12 cellular contexts compared by ENCODE assay signal in the genomic region with DNA sequence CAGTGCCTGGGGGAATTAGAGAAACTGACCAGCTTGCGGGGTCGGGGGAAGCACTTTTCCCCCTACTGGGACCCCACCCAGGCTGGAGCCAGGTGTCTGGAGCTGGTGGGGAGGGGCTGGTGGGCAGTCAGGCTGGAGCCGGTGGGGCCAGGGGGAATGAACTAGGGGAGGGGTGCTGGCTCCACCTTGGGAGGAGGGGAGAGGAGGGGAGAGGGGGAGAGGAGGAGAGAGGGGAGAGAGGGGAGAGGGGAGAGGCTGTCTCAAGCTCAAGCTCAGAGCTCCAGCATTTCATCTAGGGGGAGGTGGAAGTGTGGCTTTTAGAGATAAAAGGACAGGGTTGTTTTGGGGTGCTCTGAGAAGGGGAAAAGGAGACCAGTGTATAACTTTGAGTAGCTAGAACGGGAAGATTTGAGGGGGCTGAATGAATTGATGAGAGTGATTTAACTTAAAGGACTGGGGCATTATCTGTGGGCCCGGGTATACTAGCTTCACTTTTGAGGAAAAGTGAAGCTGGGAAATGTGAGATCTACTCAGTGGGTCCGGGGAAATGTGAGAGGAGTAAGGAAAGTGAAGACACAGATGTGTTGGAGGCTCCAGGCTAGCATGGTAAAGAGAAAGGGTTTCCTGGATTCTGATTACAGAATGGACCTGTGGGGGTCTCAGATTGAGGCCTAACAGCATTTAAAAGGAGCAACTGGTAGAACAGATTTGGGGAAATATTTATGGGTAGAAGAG. TPM values are rescaled to one million over a fixed set of nuclear protein-coding genes. Genes with fewer than 3 reads are reported as not detected.
DNase-seq lines count a peak whose midpoint lies in the region; ATAC-seq and TF ChIP-seq lines count a peak whose summit lies in the region.
"Had no signal": no experiment of that assay in that cellular context is flagged by ENCODE, and none has a peak within 500 bp of the region (broad histone marks: within the 10 kb centered on the region; RNA-seq: fewer than 3 reads in every experiment).

No MANE protein-coding gene starts in this region.

- POLR2A ChIA-PET in WTC11 (lab: Charles Lee), result interaction anchor here (1.5 kb wide), 2 partner anchors 33 to 43 kb away, joined by 4 to 9 read pairs; a partner anchor contains a TSS

- peak overlapping the region; percentile 21; the same call in 1 of the 2 replicates for H3K27ac Mint-ChIP-seq in WTC11

- H3K4me1 Mint-ChIP-seq in WTC11, result peaks cover 49% of the 10 kb centered on the region

- peaks cover 35% of the 10 kb centered on the region for H3K27me3 Mint-ChIP-seq in WTC11 (ENCODE audit: low read depth)

- H3K4me3 Mint-ChIP-seq in WTC11, result peak overlapping the region; percentile 90

- no peak for DNase-seq in H7
- DNase-seq in WTC11 (ENCODE audit: low spot score), result peak; percentile 59
- DNase-seq in psoas muscle, result no peak
- DNase-seq in NCI-H2171 (lab: John Stamatoyannopoulos, UW), result no peak
- DNase-seq in RKO (ENCODE audit: low spot score), result no peak
- DNase-seq: activated effector memory CD4-positive, alpha-beta T cell treated with Interleukin-2 at 50 U/mL for 16 hours; DND-41; NCI-H1930; T-helper 1 cell had no signal

- peak overlapping the region; percentile 72 for H3K27ac ChIP-seq in psoas muscle

- peaks cover 44% of the 10 kb centered on the region for H3K27me3 ChIP-seq in H7 (ENCODE audit: control insufficient read depth, insufficient read depth, low read length)
- H3K27me3 ChIP-seq in psoas muscle (ENCODE audit: insufficient read depth in 3 of 3, low read length in 2 of 3), result peaks cover 0 to 31% (median 0%) of the 10 kb centered on the region in 3 donors

- no peaks in the 10 kb centered on the region for H3K9me3 Mint-ChIP-seq in WTC11

- intact Hi-C loops in psoas muscle (cut with DNase I), result no loop called here

- peaks cover 1% of the 10 kb centered on the region for H3K36me3 ChIP-seq in H7 (replicated peaks; ENCODE audit: control insufficient read depth, insufficient read depth, low read length)
- peaks cover 0 to 36% of the 10 kb centered on the region in 2 donors for H3K36me3 ChIP-seq in psoas muscle (ENCODE audit: insufficient read depth in 1 of 2, low read depth in 1 of 2)

- CTCF ChIA-PET in WTC11 (lab: Charles Lee), result interaction anchor here (0.5 to 12.9 kb wide), 17 partner anchors 16 to 193 kb away, joined by 3 to 164 read pairs (median 5); a partner anchor contains a TSS

- WGBS in psoas muscle, 3 donors, result 22 to 37% (median 27%) methylated on average over 5 to 6 of the region's 6 CpGs

- no peaks in the 10 kb centered on the region for H3K9me3 ChIP-seq in psoas muscle

- TF ChIP-seq CTCF in WTC11 (IDR thresholded peaks at IDR 0.05) (no peak), psoas muscle (IDR thresholded peaks at IDR 0.05) (no peak)

- peaks cover 31% of the 10 kb centered on the region for H3K4me1 ChIP-seq in psoas muscle

- H3K4me3 ChIP-seq in H7 (ENCODE audit: insufficient read depth, low read depth, low read length), result peak overlapping the region; percentile 22; the same call in 1 of the 2 replicates
- peak overlapping the region; percentile 30 for H3K4me3 ChIP-seq in iPS-11a (ENCODE audit: low read depth, low read length)
- peak overlapping the region; percentile 74 for H3K4me3 ChIP-seq in psoas muscle

- peaks cover 16% of the 10 kb centered on the region for H3K36me3 Mint-ChIP-seq in WTC11

- ATAC-seq in WTC11, result peak; percentile 11
- no peak for ATAC-seq in psoas muscle
- ATAC-seq in GM18870 (IDR thresholded peaks at IDR 0.05; ENCODE audit: unreplicated experiment), result no peak
- no peak for ATAC-seq in HG03025 (IDR thresholded peaks at IDR 0.05; ENCODE audit: low FRiP score, unreplicated experiment)

TF ChIP-seq in WTC11, 78 proteins besides CTCF, POLR2A, EP300 and RAD21:
- no peak for TF ChIP-seq ATF1 (CRISPR knock-in tag; IDR thresholded peaks at IDR 0.05)
- TF ChIP-seq TP53 (CRISPR knock-in tag; IDR thresholded peaks at IDR 0.05), result no peak
- TF ChIP-seq ELF4 (CRISPR knock-in tag; IDR thresholded peaks at IDR 0.05; ENCODE audit: low read depth), result no peak
- no peak for TF ChIP-seq GTF2I (CRISPR knock-in tag; conservative IDR thresholded peaks at IDR 0.05)
- TF ChIP-seq TEAD1 (CRISPR knock-in tag; IDR thresholded peaks at IDR 0.05), result no peak
- TF ChIP-seq FOXP1 (CRISPR knock-in tag; IDR thresholded peaks at IDR 0.05; ENCODE audit: borderline replicate concordance), result no peak
- TF ChIP-seq, protein P1, sequence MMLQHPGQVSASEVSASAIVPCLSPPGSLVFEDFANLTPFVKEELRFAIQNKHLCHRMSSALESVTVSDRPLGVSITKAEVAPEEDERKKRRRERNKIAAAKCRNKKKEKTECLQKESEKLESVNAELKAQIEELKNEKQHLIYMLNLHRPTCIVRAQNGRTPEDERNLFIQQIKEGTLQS (CRISPR knock-in tag; conservative IDR thresholded peaks at IDR 0.05), result no peak
- no peak for TF ChIP-seq NR1H2 (CRISPR knock-in tag; IDR thresholded peaks at IDR 0.05)
- TF ChIP-seq, protein P2, sequence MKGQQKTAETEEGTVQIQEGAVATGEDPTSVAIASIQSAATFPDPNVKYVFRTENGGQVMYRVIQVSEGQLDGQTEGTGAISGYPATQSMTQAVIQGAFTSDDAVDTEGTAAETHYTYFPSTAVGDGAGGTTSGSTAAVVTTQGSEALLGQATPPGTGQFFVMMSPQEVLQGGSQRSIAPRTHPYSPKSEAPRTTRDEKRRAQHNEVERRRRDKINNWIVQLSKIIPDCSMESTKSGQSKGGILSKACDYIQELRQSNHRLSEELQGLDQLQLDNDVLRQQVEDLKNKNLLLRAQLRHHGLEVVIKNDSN (CRISPR knock-in tag; IDR thresholded peaks at IDR 0.05), result no peak

RNA-seq across cellular contexts. Expression of a gene that starts 2.8 kb away (rescaled TPM):
- 4.9 and 6.4 TPM in 2 replicates for total RNA-seq in H7 (2014; rRNA removed; shearing (Covaris generic))
- total RNA-seq in WTC11 (2021), result 6.0 to 7.3 TPM (median 6.5 TPM) in 3 replicates
- 10 to 100 TPM; 11.4 to 42.6 (median 33.0) TPM for total RNA-seq in psoas muscle
- polyA plus RNA-seq in psoas muscle, result 10 to 100 TPM in 2 of 3 donors, 1 to 10 TPM in 1; 5.5 to 15.0 (median 12.4) TPM

RNA-seq across cellular contexts. Expression of a gene that starts 5.2 kb away (rescaled TPM):
- total RNA-seq in H7 (2014; rRNA removed; shearing (Covaris generic)), result 73.7 and 79.2 TPM in 2 replicates
- total RNA-seq in WTC11 (2021), result 39.0 to 47.8 TPM (median 46.0 TPM) in 3 replicates
- total RNA-seq in psoas muscle, result 1 to 10 TPM; 6.7 to 8.4 (median 7.8) TPM
- polyA plus RNA-seq in psoas muscle, result 10 to 100 TPM in 2 of 3 donors, 1 to 10 TPM in 1; 7.5 to 16.2 (median 10.8) TPM

RNA-seq across cellular contexts. Expression of a gene that starts 9.9 kb away (rescaled TPM):
- 119 and 193 TPM in 2 replicates for total RNA-seq in H7 (2014; rRNA removed; shearing (Covaris generic))
- total RNA-seq in WTC11 (2021) (70.6 to 79.8 TPM (median 73.5 TPM) in 3 replicates), psoas muscle (10 to 100 TPM; 47.0 to 54.5 (median 50.0) TPM)
- 100 to 1,000 TPM; 110 to 123 (median 122) TPM for polyA plus RNA-seq in psoas muscle

RNA-seq across cellular contexts. Expression of a gene that starts 42.7 kb away (rescaled TPM):
- 165 and 204 TPM in 2 replicates for total RNA-seq in H7 (2014; rRNA removed; shearing (Covaris generic))
- total RNA-seq in WTC11 (2021) (104 to 161 TPM (median 147 TPM) in 3 replicates), psoas muscle (100 to 1,000 TPM; 115 to 152 (median 118) TPM)
- 100 to 1,000 TPM; 137 to 171 (median 149) TPM for polyA plus RNA-seq in psoas muscle

RNA-seq across cellular contexts. Expression of a gene that starts 43.2 kb away (rescaled TPM):
- 9.9 and 11.1 TPM in 2 replicates for total RNA-seq in H7 (2014; rRNA removed; shearing (Covaris generic))
- total RNA-seq in WTC11 (2021), result 20.3 to 22.1 TPM (median 21.4 TPM) in 3 replicates
- total RNA-seq in psoas muscle, result under 1 TPM in 2 of 4 donors, not detected in 2; 0.15 to 0.16 TPM
- under 1 TPM in 2 of 3 donors, not detected in 1; 0.03 TPM for polyA plus RNA-seq in psoas muscle

Comparison
In these comparisons a context has a peak if more than half of its experiments do, and no peak if none do; other contexts are left out.
1. H3K4me3 ChIP-seq: peak in every context shown above with its lines; median percentile 74 in psoas muscle; 30 in iPS-11a; 22 in H7.